In the genomic region with DNA sequence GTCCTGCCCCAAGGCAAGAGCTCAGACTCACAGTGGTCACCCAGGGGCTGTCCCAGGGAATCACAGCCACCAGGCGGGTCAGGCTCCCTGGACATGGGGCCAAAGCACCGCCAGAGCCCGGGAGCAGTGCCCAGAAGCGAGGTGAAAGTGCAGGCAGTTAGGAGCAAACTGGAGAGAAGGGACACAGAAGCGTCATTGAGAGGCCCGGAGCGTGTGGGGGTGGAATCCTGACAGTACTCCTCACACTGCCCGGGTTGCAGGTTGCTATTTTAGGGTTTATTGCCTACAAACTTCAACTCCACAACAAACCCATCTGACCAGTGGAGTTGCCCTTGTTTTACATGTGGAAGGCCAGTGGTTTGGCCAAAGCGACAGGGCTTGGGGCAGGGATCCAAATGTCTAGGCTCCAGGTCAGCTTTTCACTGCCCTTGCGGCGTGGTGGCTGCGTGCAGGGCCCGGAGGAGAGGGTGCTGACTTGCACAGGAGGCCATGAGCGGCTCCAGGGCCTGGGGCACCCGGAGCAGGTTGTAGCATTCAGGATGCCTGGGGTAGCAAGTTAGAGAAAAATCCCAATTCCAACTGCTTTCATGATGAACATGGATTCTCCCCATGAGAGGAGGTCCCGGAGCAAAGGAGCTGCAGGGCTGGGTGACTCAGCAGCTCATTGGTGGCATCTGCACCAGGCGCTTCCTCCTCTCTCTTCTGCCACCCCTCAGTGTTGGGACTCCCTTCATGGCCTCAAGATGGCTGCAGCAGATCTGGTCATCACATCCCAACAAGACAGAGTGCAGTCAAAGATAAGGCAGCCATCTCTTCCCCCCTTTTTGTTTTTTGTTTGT, we compare ENCODE assay signal across 12 cellular contexts.
DNase-seq lines count a peak whose midpoint lies in the region; ATAC-seq, FAIRE-seq and TF ChIP-seq lines count a peak whose summit lies in the region.
"Had no signal": no experiment of that assay in that cellular context is flagged by ENCODE, and none has a peak within 500 bp of the region (broad histone marks: within the 10 kb centered on the region; RNA-seq: fewer than 3 reads in every experiment).

No MANE protein-coding gene starts in this region.

- CTCF ChIA-PET in H1 (lab: Charles Lee; ENCODE audit: partially characterized antibody): interaction anchor here (0.6 to 3.7 kb wide), 10 partner anchors 18 to 253 kb away, joined by 3 to 18 read pairs (median 4); no protein-coding TSS in a partner anchor

- H3K79me1 ChIP-seq in H1 (ENCODE audit: low read depth, low read length): no peaks in the 10 kb centered on the region; the same call in 1 of the 2 replicates

- no peak overlapping the region for H3K9ac ChIP-seq in H1 (replicated peaks in 1 of 4; ENCODE audit: extremely low read depth in 1 of 4, low read depth in 3 of 4, low read length in 3 of 4)

- no peaks in the 10 kb centered on the region for H3K36me3 ChIP-seq in H1 (ENCODE audit: control insufficient read depth in 2 of 4, insufficient read depth in 4 of 4, low read length in 3 of 4)
- H3K36me3 ChIP-seq in upper lobe of left lung: no peaks in the 10 kb centered on the region

- H3K4me1 ChIP-seq in H1 (replicated peaks in 1 of 4; ENCODE audit: control insufficient read depth in 3 of 4, insufficient read depth in 4 of 4, low read length in 3 of 4) (peaks cover 0 to 3% (median 2%) of the 10 kb centered on the region in 4 experiments; a peak in 3 of 7 replicates), upper lobe of left lung (peaks cover 36 to 57% (median 48%) of the 10 kb centered on the region in 4 donors)

- H2AK5ac ChIP-seq in H1 (ENCODE audit: low read depth, low read length): no peak overlapping the region

- no peaks in the 10 kb centered on the region; a peak in 1 of 7 replicates for H3K27me3 ChIP-seq in H1 (replicated peaks in 1 of 4; ENCODE audit: control insufficient read depth in 3 of 4, extremely low read depth in 1 of 4, insufficient read depth in 3 of 4, low read length in 3 of 4)
- H3K27me3 ChIP-seq in upper lobe of left lung: no peaks in the 10 kb centered on the region

- H3K27ac ChIP-seq in H1 (ENCODE audit: low read depth, low read length): no peak overlapping the region
- peak overlapping the region; percentile 25 to 73 (median 45) for H3K27ac ChIP-seq in upper lobe of left lung

- no peak overlapping the region; the same call in 1 of the 2 replicates for H4K8ac ChIP-seq in H1 (ENCODE audit: extremely low read depth, insufficient read depth, low read length)

- no peak overlapping the region for H2BK20ac ChIP-seq in H1 (ENCODE audit: low read length)

- 90% methylated on average over 17 of the region's 17 CpGs; no CpG with 5 or more reads in 1 of the 2 experiments for WGBS in H1 (ENCODE audit: extremely low coverage in 1 of 2, insufficient coverage in 1 of 2, insufficient read length in 1 of 2, insufficient replicate concordance in 2 of 2, low coverage in 1 of 2, low lambda C conversion rate in 2 of 2, missing lambda C conversion rate in 1 of 2), 2 experiments
- WGBS in upper lobe of left lung, 2 donors: 69 to 77% methylated on average over 16 to 17 of the region's 17 CpGs

- H4K5ac ChIP-seq in H1 (ENCODE audit: insufficient read length, low read depth, low read length): no peak overlapping the region

- TF ChIP-seq EP300 in H1 (IDR thresholded peaks at IDR 0.05; ENCODE audit: borderline replicate concordance in 1 of 2, low read depth in 2 of 2, low read length in 2 of 2) (no peak), upper lobe of left lung (IDR thresholded peaks at IDR 0.05) (no peak)

- H2BK12ac ChIP-seq in H1 (ENCODE audit: low read depth, low read length): no peak overlapping the region

- no peak overlapping the region for H3K14ac ChIP-seq in H1 (ENCODE audit: insufficient read length)

- H2BK15ac ChIP-seq in H1 (ENCODE audit: low read length): no peak overlapping the region

- H3K23me2 ChIP-seq in H1 (ENCODE audit: low read depth, low read length): peaks cover 6% of the 10 kb centered on the region; the same call in 1 of the 2 replicates

- TF ChIP-seq RAD21 in H1 (IDR thresholded peaks at IDR 0.05 in 1 of 2, conservative IDR thresholded peaks at IDR 0.05 in 1 of 2; ENCODE audit: low read depth in 2 of 2, low read length in 2 of 2): no peak

- H4K20me1 ChIP-seq in H1 (replicated peaks in 1 of 2; ENCODE audit: control insufficient read depth in 1 of 2, insufficient read depth in 2 of 2, low read length in 2 of 2): peaks cover 0 to 4% of the 10 kb centered on the region in 2 experiments

- H3K4ac ChIP-seq in H1 (replicated peaks; ENCODE audit: insufficient read length, low read depth, low read length): no peak overlapping the region

- no peak overlapping the region for H3K56ac ChIP-seq in H1 (replicated peaks; ENCODE audit: insufficient read length, low read depth, low read length)

- no peak overlapping the region for H2BK5ac ChIP-seq in H1 (ENCODE audit: low read depth, low read length)

- no peak for FAIRE-seq in H1 (lab: Jason Lieb, UNC)

- TF ChIP-seq POLR2A in NB4 (IDR thresholded peaks at IDR 0.05; ENCODE audit: extremely low read depth, insufficient read length) (no peak), H1 (IDR thresholded peaks at IDR 0.05; ENCODE audit: control extremely low read depth in 1 of 2, low read depth in 2 of 2, low read length in 2 of 2) (no peak), upper lobe of left lung (IDR thresholded peaks at IDR 0.05) (no peak)

- H2AFZ ChIP-seq in H1 (ENCODE audit: low read length): peak overlapping the region; percentile 46; the same call in 1 of the 2 replicates

- no peaks in the 10 kb centered on the region; a peak in 1 of 4 replicates for H3K9me3 ChIP-seq in H1 (ENCODE audit: insufficient read depth in 2 of 2, low read depth in 1 of 2, low read length in 1 of 2)
- no peaks in the 10 kb centered on the region for H3K9me3 ChIP-seq in upper lobe of left lung

- POLR2A ChIA-PET in H1 (lab: Charles Lee; ENCODE audit: partially characterized antibody): interaction anchor here (1.0 kb wide), 1 partner anchor 17 kb away, joined by 3 read pairs; no protein-coding TSS in a partner anchor

- H3K23ac ChIP-seq in H1 (ENCODE audit: insufficient read length): no peak overlapping the region

- H3K18ac ChIP-seq in H1 (ENCODE audit: extremely low read depth, low read length): 0 out of 2 replicates have a peak overlapping the region, but pooled peaks have one; percentile 4

- TF ChIP-seq CTCF in NB4 (IDR thresholded peaks at IDR 0.05; ENCODE audit: low read depth, low read length) (no peak), H1 (IDR thresholded peaks at IDR 0.05; ENCODE audit: control extremely low read depth in 1 of 3, insufficient read depth in 1 of 3, low read depth in 1 of 3, low read length in 3 of 3) (no peak), upper lobe of left lung (IDR thresholded peaks at IDR 0.05) (peak in 1 of 6 experiments; percentile 17)

- H2BK120ac ChIP-seq in H1 (replicated peaks; ENCODE audit: low read depth, low read length): no peak overlapping the region

- DNase-seq in NB4 (ENCODE audit: low read depth): peak; percentile 52
- no peak for DNase-seq in H1 (ENCODE audit: low read depth in 1 of 2, low spot score in 2 of 2)
- peak; percentile 50 for DNase-seq in midbrain (lab: John Stamatoyannopoulos, UW)
- peak in 1 of 2 donors; percentile 62 for DNase-seq in upper lobe of left lung
- DNase-seq in NCI-H2107 (lab: John Stamatoyannopoulos, UW): no peak
- no peak for DNase-seq in activated T-cell treated with anti-CD3 and anti-CD28 coated beads, Interleukin-2, amount 50 U/mL, for 48 hours
- DNase-seq in activated T-cell treated with anti-CD3 and anti-CD28 coated beads for 4 hours: no peak
- DNase-seq in NCI-H1694 (lab: John Stamatoyannopoulos, UW): no peak
- DNase-seq: activated CD4-positive, CD25-positive, alpha-beta regulatory T cell; activated naive CD4-positive, alpha-beta T cell; stimulated activated CD4-positive, alpha-beta T cell treated with anti-CD3 and anti-CD28 coated beads, Interleukin-12 subunit alpha, Interleukin-12 subunit beta, amount 100 ng/mL, for 4 hours; stimulated activated naive CD8-positive, alpha-beta T cell treated with anti-CD3 and anti-CD28 coated beads, Interleukin-15, Interleukin-2, amounts not matched to agents 100 U/mL and 50 U/mL, for 24 hours had no signal

- ATAC-seq in upper lobe of left lung (ENCODE audit: low FRiP score in 2 of 2): no peak
- ATAC-seq: stimulated activated naive CD8-positive, alpha-beta T cell treated with anti-CD3 and anti-CD28 coated beads, Interleukin-15, Interleukin-2, amounts not matched to agents 100 U/mL and 50 U/mL, for 24 hours had no signal

- no peak overlapping the region for H4K91ac ChIP-seq in H1 (replicated peaks; ENCODE audit: insufficient read length, low read length)

- H3K4me2 ChIP-seq in H1 (ENCODE audit: insufficient read depth in 1 of 2, low read depth in 2 of 2, low read length in 2 of 2): no peak overlapping the region

- no peaks in the 10 kb centered on the region for H3K79me2 ChIP-seq in H1 (ENCODE audit: control insufficient read depth in 1 of 2, insufficient read depth in 2 of 2, low read length in 2 of 2)

- H3K4me3 ChIP-seq in NB4 (ENCODE audit: low read depth, low read length): no peak overlapping the region
- H3K4me3 ChIP-seq in H1 (ENCODE audit: extremely low read depth in 1 of 4, insufficient read depth in 2 of 4, low read depth in 3 of 4, low read length in 4 of 4): no peak overlapping the region
- H3K4me3 ChIP-seq in upper lobe of left lung: no peak overlapping the region

TF ChIP-seq in H1, 55 proteins besides CTCF, POLR2A, EP300 and RAD21 (continues in another document):
- no peak for TF ChIP-seq CHD2 (IDR thresholded peaks at IDR 0.05; ENCODE audit: low read length)
- TF ChIP-seq, protein P1, sequence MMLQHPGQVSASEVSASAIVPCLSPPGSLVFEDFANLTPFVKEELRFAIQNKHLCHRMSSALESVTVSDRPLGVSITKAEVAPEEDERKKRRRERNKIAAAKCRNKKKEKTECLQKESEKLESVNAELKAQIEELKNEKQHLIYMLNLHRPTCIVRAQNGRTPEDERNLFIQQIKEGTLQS (IDR thresholded peaks at IDR 0.05; ENCODE audit: insufficient read depth, low read depth, low read length): no peak
- TF ChIP-seq, protein P2, sequence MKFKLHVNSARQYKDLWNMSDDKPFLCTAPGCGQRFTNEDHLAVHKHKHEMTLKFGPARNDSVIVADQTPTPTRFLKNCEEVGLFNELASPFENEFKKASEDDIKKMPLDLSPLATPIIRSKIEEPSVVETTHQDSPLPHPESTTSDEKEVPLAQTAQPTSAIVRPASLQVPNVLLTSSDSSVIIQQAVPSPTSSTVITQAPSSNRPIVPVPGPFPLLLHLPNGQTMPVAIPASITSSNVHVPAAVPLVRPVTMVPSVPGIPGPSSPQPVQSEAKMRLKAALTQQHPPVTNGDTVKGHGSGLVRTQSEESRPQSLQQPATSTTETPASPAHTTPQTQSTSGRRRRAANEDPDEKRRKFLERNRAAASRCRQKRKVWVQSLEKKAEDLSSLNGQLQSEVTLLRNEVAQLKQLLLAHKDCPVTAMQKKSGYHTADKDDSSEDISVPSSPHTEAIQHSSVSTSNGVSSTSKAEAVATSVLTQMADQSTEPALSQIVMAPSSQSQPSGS (IDR thresholded peaks at IDR 0.05; ENCODE audit: low read length): no peak
- no peak for TF ChIP-seq CHD1 (IDR thresholded peaks at IDR 0.05; ENCODE audit: low read depth, low read length)
- TF ChIP-seq TBP (IDR thresholded peaks at IDR 0.05; ENCODE audit: low read depth, low read length): no peak
- TF ChIP-seq CTBP2 (IDR thresholded peaks at IDR 0.05; ENCODE audit: borderline replicate concordance, insufficient read depth, insufficient read length, low read length): no peak

Comparison
In these comparisons a context has a peak if more than half of its experiments do, and no peak if none do; other contexts are left out.
1. DNase-seq: peak in NB4 (single experiment) and midbrain (single experiment); none in H1 (0 of 2), NCI-H2107 (single experiment), activated T-cell treated with anti-CD3 and anti-CD28 coated beads, Interleukin-2, amount 50 U/mL, for 48 hours (0 of 2), activated T-cell treated with anti-CD3 and anti-CD28 coated beads for 4 hours (single experiment) and NCI-H1694 (single experiment).